Comparison of ENCODE assay signal across 9 cellular contexts in the genomic region with DNA sequence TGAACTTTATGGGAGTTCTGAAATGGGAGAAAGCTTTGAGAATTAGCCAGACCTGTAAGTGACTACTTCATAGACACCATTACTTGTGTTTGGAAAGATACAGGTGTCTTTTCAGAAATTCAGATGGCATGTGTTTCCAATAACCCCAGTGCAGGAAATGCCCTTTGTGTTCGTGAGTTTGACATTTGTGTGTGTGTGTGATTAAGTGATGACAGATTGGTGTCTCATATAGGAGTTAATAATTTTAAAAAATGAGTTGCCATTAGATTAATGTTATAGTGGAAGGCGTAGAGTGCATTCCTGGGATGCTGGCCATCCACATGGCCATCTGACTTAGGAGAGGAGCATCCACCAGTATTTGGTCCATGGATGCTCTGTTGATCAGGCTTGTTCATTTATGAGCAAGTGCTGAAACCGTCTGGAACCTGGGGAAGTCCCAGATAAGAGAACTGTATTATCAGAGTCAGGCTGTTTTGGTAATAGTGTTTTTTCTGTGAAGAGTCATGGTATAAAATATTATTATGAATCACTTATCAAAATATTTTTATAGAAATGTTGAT. TPM values are rescaled to one million over a fixed set of nuclear protein-coding genes. Genes with fewer than 3 reads are reported as not detected.
A peak's percentile ranks its signal among the peaks of the same experiment; 100 is the strongest.
DNase-seq lines count a peak whose midpoint lies in the region; ATAC-seq, FAIRE-seq and TF ChIP-seq lines count a peak whose summit lies in the region.
"Had no signal": no experiment of that assay in that cellular context is flagged by ENCODE, and none has a peak within 500 bp of the region (broad histone marks: within the 10 kb centered on the region; RNA-seq: fewer than 3 reads in every experiment).

No MANE protein-coding gene starts in this region.

- intact Hi-C loops in activated CD4-positive, alpha-beta T cell treated with anti-CD3 and anti-CD28 coated beads, Interleukin-2, amount 10 ng/mL, durations not matched to agents 24 days and 14 days (cut with micrococcal nuclease): loop anchor here (1.0 to 10.0 kb wide), 4 partner anchors 10 to 1217 kb away; partner anchors contain the start of gene YWHAB
- intact Hi-C loops in pancreas (cut with DNase I) (no loop called here), ascending aorta (cut with DNase I) (loop anchor here (10.0 kb wide), 3 partner anchors 435 to 805 kb away; partner anchors contain the start of genes DBNDD2 and OSER1)

- no peak for FAIRE-seq in pancreas (lab: Jason Lieb, UNC)

- H3K4me1 Mint-ChIP-seq in activated CD4-positive, alpha-beta T cell treated with anti-CD3 and anti-CD28 coated beads, Interleukin-2, amount 10 ng/mL, durations not matched to agents 24 days and 14 days: peaks cover 60% of the 10 kb centered on the region

- H3K27me3 ChIP-seq in pancreas (no peaks in the 10 kb centered on the region), ascending aorta (no peaks in the 10 kb centered on the region)
- H3K27me3 ChIP-seq: uterus had no signal

- ATAC-seq in pancreas: no peak
- ATAC-seq in HG02870 (IDR thresholded peaks at IDR 0.05; ENCODE audit: unreplicated experiment): no peak

- H3K36me3 ChIP-seq in pancreas: peaks cover 0 to 15% (median 0%) of the 10 kb centered on the region in 3 donors
- peaks cover 16% of the 10 kb centered on the region in 2 donors for H3K36me3 ChIP-seq in ascending aorta
- H3K36me3 ChIP-seq: uterus had no signal

- no peak for TF ChIP-seq CTCF in epithelial cell of esophagus (IDR thresholded peaks at IDR 0.05; ENCODE audit: insufficient read depth, low read depth, low read length, missing control alignments)
- TF ChIP-seq CTCF in pancreas (IDR thresholded peaks at IDR 0.05): no peak
- no peak for TF ChIP-seq CTCF in ascending aorta (IDR thresholded peaks at IDR 0.05)

- 45 to 52% methylated on average over 3 of the region's 3 CpGs for WGBS in pancreas, 2 donors

- H3K36me3 Mint-ChIP-seq in activated CD4-positive, alpha-beta T cell treated with anti-CD3 and anti-CD28 coated beads, Interleukin-2, amount 10 ng/mL, durations not matched to agents 24 days and 14 days (ENCODE audit: low read depth): peaks cover 50% of the 10 kb centered on the region

- peak overlapping the region; percentile 98 for H3K27ac Mint-ChIP-seq in activated CD4-positive, alpha-beta T cell treated with anti-CD3 and anti-CD28 coated beads, Interleukin-2, amount 10 ng/mL, durations not matched to agents 24 days and 14 days

- H3K4me3 ChIP-seq in epithelial cell of esophagus (ENCODE audit: low read length) (no peak overlapping the region), pancreas (no peak overlapping the region), ascending aorta (no peak overlapping the region)
- H3K4me3 ChIP-seq: uterus had no signal

- H3K27me3 Mint-ChIP-seq in activated CD4-positive, alpha-beta T cell treated with anti-CD3 and anti-CD28 coated beads, Interleukin-2, amount 10 ng/mL, durations not matched to agents 24 days and 14 days: no peaks in the 10 kb centered on the region

- peaks cover 0 to 11% (median 0%) of the 10 kb centered on the region in 3 donors for H3K4me1 ChIP-seq in pancreas
- H3K4me1 ChIP-seq in ascending aorta: peaks cover 10 to 11% of the 10 kb centered on the region in 2 donors
- H3K4me1 ChIP-seq: uterus had no signal

- H3K9me3 ChIP-seq in pancreas (no peaks in the 10 kb centered on the region), ascending aorta (no peaks in the 10 kb centered on the region)
- H3K9me3 ChIP-seq: uterus had no signal

- peak; percentile 23 for DNase-seq in stimulated activated CD4-positive, alpha-beta T cell treated with anti-CD3 and anti-CD28 coated beads, Interleukin-15, amount 100 ng/mL, for 24 hours
- no peak for DNase-seq in stimulated activated CD4-positive, alpha-beta T cell treated with anti-CD3 and anti-CD28 coated beads, Interleukin-2, amount 100 ng/mL, for 48 hours
- DNase-seq in activated CD4-positive, alpha-beta T cell treated with anti-CD3 and anti-CD28 coated beads, Interleukin-2, amount 10 ng/mL, durations not matched to agents 24 days and 14 days: peak; percentile 74
- DNase-seq in epithelial cell of esophagus (ENCODE audit: low read depth) (peak; percentile 16), pancreas (no peak), ascending aorta (ENCODE audit: low spot score in 2 of 2) (no peak), NCI-H446 treated with DMSO at 0.1 percent for 48 hours (lab: John Stamatoyannopoulos, UW) (no peak)
- DNase-seq: uterus had no signal

- peak overlapping the region; percentile 91 for H3K4me3 Mint-ChIP-seq in activated CD4-positive, alpha-beta T cell treated with anti-CD3 and anti-CD28 coated beads, Interleukin-2, amount 10 ng/mL, durations not matched to agents 24 days and 14 days

- H3K27ac ChIP-seq in pancreas: no peak overlapping the region
- no peak overlapping the region for H3K27ac ChIP-seq in ascending aorta

- no peaks in the 10 kb centered on the region for H3K9me3 Mint-ChIP-seq in activated CD4-positive, alpha-beta T cell treated with anti-CD3 and anti-CD28 coated beads, Interleukin-2, amount 10 ng/mL, durations not matched to agents 24 days and 14 days

RNA-seq across cellular contexts. Expression of gene STK4, which starts 3.1 kb away (rescaled TPM):
- total RNA-seq in activated CD4-positive, alpha-beta T cell treated with anti-CD3 and anti-CD28 coated beads, Interleukin-2, amount 10 ng/mL, durations not matched to agents 24 days and 14 days: 141 and 143 TPM in 2 replicates
- total RNA-seq in pancreas: 10 to 100 TPM in 3 of 6 donors, 1 to 10 TPM in 3; 7.1 to 18.9 (median 10.4) TPM
- 1 to 10 TPM; 3.7 to 5.0 TPM for polyA plus RNA-seq in pancreas
- total RNA-seq in ascending aorta: 20.6 TPM

RNA-seq across cellular contexts. Expression of gene TOMM34, which starts 9.2 kb away (rescaled TPM):
- total RNA-seq in activated CD4-positive, alpha-beta T cell treated with anti-CD3 and anti-CD28 coated beads, Interleukin-2, amount 10 ng/mL, durations not matched to agents 24 days and 14 days: 63.4 and 64.5 TPM in 2 replicates
- total RNA-seq in pancreas: 10 to 100 TPM in 2 of 6 donors, 1 to 10 TPM in 4; 4.9 to 12.4 (median 7.4) TPM
- polyA plus RNA-seq in pancreas: 10 to 100 TPM in 1 of 2 donors, 1 to 10 TPM in 1; 7.4 to 18.6 TPM
- 11.1 TPM for total RNA-seq in ascending aorta

RNA-seq across cellular contexts. Expression of gene PABPC1L, which starts 59.5 kb away (rescaled TPM):
- 96.9 and 103 TPM in 2 replicates for total RNA-seq in activated CD4-positive, alpha-beta T cell treated with anti-CD3 and anti-CD28 coated beads, Interleukin-2, amount 10 ng/mL, durations not matched to agents 24 days and 14 days
- total RNA-seq in pancreas (10 to 100 TPM; 18.7 to 64.5 (median 22.4) TPM), ascending aorta (22.9 TPM)
- 100 to 1,000 TPM; 150 to 156 TPM for polyA plus RNA-seq in pancreas

Comparison
In these comparisons a context has a peak if more than half of its experiments do, and no peak if none do; other contexts are left out.
1. DNase-seq: peak in stimulated activated CD4-positive, alpha-beta T cell treated with anti-CD3 and anti-CD28 coated beads, Interleukin-15, amount 100 ng/mL, for 24 hours (single experiment), activated CD4-positive, alpha-beta T cell treated with anti-CD3 and anti-CD28 coated beads, Interleukin-2, amount 10 ng/mL, durations not matched to agents 24 days and 14 days (single experiment) and epithelial cell of esophagus (single experiment); none in stimulated activated CD4-positive, alpha-beta T cell treated with anti-CD3 and anti-CD28 coated beads, Interleukin-2, amount 100 ng/mL, for 48 hours (0 of 2), pancreas (0 of 6), ascending aorta (0 of 2) and NCI-H446 treated with DMSO at 0.1 percent for 48 hours (single experiment).
2. intact Hi-C loops: an anchor here in activated CD4-positive, alpha-beta T cell treated with anti-CD3 and anti-CD28 coated beads, Interleukin-2, amount 10 ng/mL, durations not matched to agents 24 days and 14 days (1.0 to 10.0 kb wide) and ascending aorta (10.0 kb wide); none called in pancreas.